32 cellular contexts compared by ENCODE assay signal in genomic region chr5:65630981-65631380, GRCh38.
"Had no signal": no experiment of that assay in that cellular context is flagged by ENCODE, and none has a peak within 500 bp of the region (broad histone marks: within the 10 kb centered on the region; RNA-seq: fewer than 3 reads in every experiment).

No MANE protein-coding gene starts in this region.

- H3K27me3 ChIP-seq: adrenal gland, body of pancreas, esophagus muscularis mucosa, foreskin keratinocyte, gastrocnemius medialis, heart left ventricle had no signal

- ATAC-seq: activated CD4-positive, alpha-beta T cell treated with anti-CD3 and anti-CD28 coated beads for 36 hours; activated CD8-positive, alpha-beta memory T cell treated with anti-CD3 and anti-CD28 coated beads, Interleukin-2, amount 10 ng/mL, durations not matched to agents 7 days and 5 days; activated CD8-positive, alpha-beta T cell treated with anti-CD3 and anti-CD28 coated beads, Interleukin-2, amount 10 ng/mL, durations not matched to agents 7 days and 5 days; activated naive CD8-positive, alpha-beta T cell treated with anti-CD3 and anti-CD28 coated beads, Interleukin-2, amount 50 U/mL, for 24 hours; body of pancreas; effector memory CD8-positive, alpha-beta T cell; foreskin keratinocyte; gastrocnemius medialis; heart left ventricle had no signal

- H3K9me3 Mint-ChIP-seq: activated CD4-positive, alpha-beta memory T cell treated with anti-CD3 and anti-CD28 coated beads for 36 hours; activated CD4-positive, alpha-beta T cell treated with anti-CD3 and anti-CD28 coated beads, Interleukin-2, amount 10 ng/mL, durations not matched to agents 24 days and 14 days; activated naive CD4-positive, alpha-beta T cell treated with anti-CD3 and anti-CD28 coated beads for 36 hours; activated naive CD4-positive, alpha-beta T cell treated with anti-CD3 and anti-CD28 coated beads, Interleukin-2, amount 50 U/mL, for 24 hours; activated naive CD8-positive, alpha-beta T cell treated with anti-CD3 and anti-CD28 coated beads for 36 hours; activated naive CD8-positive, alpha-beta T cell treated with anti-CD3 and anti-CD28 coated beads, Interleukin-2, amount 50 U/mL, for 24 hours; activated T-helper 1 cell treated with anti-CD3 and anti-CD28 coated beads, Interleukin-12 subunit alpha, Interleukin-12 subunit beta, Interleukin-2, Interleukin-4 antibody, amounts not matched to agents 30 ng/mL and 10 ng/mL and 1 ng/mL, durations not matched to agents 14 hours and 24 hours and 36 hours; activated T-helper 2 cell treated with anti-CD3 and anti-CD28 coated beads, Interferon-gamma antibody, Interleukin-2, Interleukin-4, amounts not matched to agents 10 μg/mL and 5 μg/mL and 100 μg/mL, durations not matched to agents 14 hours and 24 hours and 36 hours; effector memory CD8-positive, alpha-beta T cell had no signal

- H3K27ac ChIP-seq: adrenal gland, body of pancreas, esophagus muscularis mucosa, foreskin keratinocyte, gastrocnemius medialis, heart left ventricle had no signal

- H3K4me3 ChIP-seq: adrenal gland, body of pancreas, esophagus muscularis mucosa, gastrocnemius medialis, heart left ventricle had no signal

- H3K27me3 Mint-ChIP-seq: activated CD4-positive, alpha-beta memory T cell treated with anti-CD3 and anti-CD28 coated beads for 36 hours; activated CD4-positive, alpha-beta T cell treated with anti-CD3 and anti-CD28 coated beads for 36 hours; activated CD4-positive, alpha-beta T cell treated with anti-CD3 and anti-CD28 coated beads, Interleukin-2, amount 10 ng/mL, durations not matched to agents 24 days and 14 days; activated CD8-positive, alpha-beta memory T cell treated with anti-CD3 and anti-CD28 coated beads, Interleukin-2, amount 10 ng/mL, durations not matched to agents 7 days and 5 days; activated naive CD4-positive, alpha-beta T cell treated with anti-CD3 and anti-CD28 coated beads, Interleukin-2, amount 50 U/mL, for 24 hours; activated naive CD8-positive, alpha-beta T cell treated with anti-CD3 and anti-CD28 coated beads for 36 hours; activated naive CD8-positive, alpha-beta T cell treated with anti-CD3 and anti-CD28 coated beads, Interleukin-2, amount 50 U/mL, for 24 hours; effector memory CD8-positive, alpha-beta T cell had no signal

- H3K9me3 ChIP-seq: adrenal gland, body of pancreas, esophagus muscularis mucosa, gastrocnemius medialis, heart left ventricle had no signal

- H3K4me3 Mint-ChIP-seq: activated CD4-positive, alpha-beta memory T cell treated with anti-CD3 and anti-CD28 coated beads for 36 hours; activated CD4-positive, alpha-beta T cell treated with anti-CD3 and anti-CD28 coated beads for 36 hours; activated CD4-positive, alpha-beta T cell treated with anti-CD3 and anti-CD28 coated beads, Interleukin-2, amount 10 ng/mL, durations not matched to agents 24 days and 14 days; activated CD8-positive, alpha-beta memory T cell treated with anti-CD3 and anti-CD28 coated beads, Interleukin-2, amount 10 ng/mL, durations not matched to agents 7 days and 5 days; activated CD8-positive, alpha-beta T cell treated with anti-CD3 and anti-CD28 coated beads, Interleukin-2, amount 10 ng/mL, durations not matched to agents 7 days and 5 days; activated naive CD4-positive, alpha-beta T cell treated with anti-CD3 and anti-CD28 coated beads for 36 hours; activated naive CD4-positive, alpha-beta T cell treated with anti-CD3 and anti-CD28 coated beads, Interleukin-2, amount 50 U/mL, for 24 hours; activated naive CD8-positive, alpha-beta T cell treated with anti-CD3 and anti-CD28 coated beads for 36 hours; activated naive CD8-positive, alpha-beta T cell treated with anti-CD3 and anti-CD28 coated beads, Interleukin-2, amount 50 U/mL, for 24 hours; activated T-helper 1 cell treated with anti-CD3 and anti-CD28 coated beads, Interleukin-12 subunit alpha, Interleukin-12 subunit beta, Interleukin-2, Interleukin-4 antibody, amounts not matched to agents 30 ng/mL and 10 ng/mL and 1 ng/mL, durations not matched to agents 14 hours and 24 hours and 36 hours; effector memory CD8-positive, alpha-beta T cell had no signal

- H3K27ac Mint-ChIP-seq: activated CD4-positive, alpha-beta memory T cell treated with anti-CD3 and anti-CD28 coated beads for 36 hours; activated CD4-positive, alpha-beta T cell treated with anti-CD3 and anti-CD28 coated beads for 36 hours; activated CD4-positive, alpha-beta T cell treated with anti-CD3 and anti-CD28 coated beads, Interleukin-2, amount 10 ng/mL, durations not matched to agents 24 days and 14 days; activated CD8-positive, alpha-beta memory T cell treated with anti-CD3 and anti-CD28 coated beads, Interleukin-2, amount 10 ng/mL, durations not matched to agents 7 days and 5 days; activated CD8-positive, alpha-beta T cell treated with anti-CD3 and anti-CD28 coated beads, Interleukin-2, amount 10 ng/mL, durations not matched to agents 7 days and 5 days; activated naive CD4-positive, alpha-beta T cell treated with anti-CD3 and anti-CD28 coated beads for 36 hours; activated naive CD4-positive, alpha-beta T cell treated with anti-CD3 and anti-CD28 coated beads, Interleukin-2, amount 50 U/mL, for 24 hours; activated naive CD8-positive, alpha-beta T cell treated with anti-CD3 and anti-CD28 coated beads for 36 hours; activated naive CD8-positive, alpha-beta T cell treated with anti-CD3 and anti-CD28 coated beads, Interleukin-2, amount 50 U/mL, for 24 hours; activated T-helper 1 cell treated with anti-CD3 and anti-CD28 coated beads, Interleukin-12 subunit alpha, Interleukin-12 subunit beta, Interleukin-2, Interleukin-4 antibody, amounts not matched to agents 30 ng/mL and 10 ng/mL and 1 ng/mL, durations not matched to agents 14 hours and 24 hours and 36 hours; activated T-helper 2 cell treated with anti-CD3 and anti-CD28 coated beads, Interferon-gamma antibody, Interleukin-2, Interleukin-4, amounts not matched to agents 10 μg/mL and 5 μg/mL and 100 μg/mL, durations not matched to agents 14 hours and 24 hours and 36 hours; effector memory CD8-positive, alpha-beta T cell had no signal

- DNase-seq: activated CD4-positive, alpha-beta memory T cell treated with anti-CD3 and anti-CD28 coated beads for 36 hours; activated CD4-positive, alpha-beta T cell treated with anti-CD3 and anti-CD28 coated beads for 36 hours; activated CD4-positive, alpha-beta T cell treated with anti-CD3 and anti-CD28 coated beads, Interleukin-2, amount 10 ng/mL, durations not matched to agents 24 days and 14 days; activated CD4-positive, CD25-positive, alpha-beta regulatory T cell; activated CD4-positive, CD25-positive, alpha-beta regulatory T cell treated with anti-CD3 and anti-CD28 coated beads, Interleukin-2, amount 50 U/mL, for 72 hours; activated CD8-positive, alpha-beta memory T cell treated with anti-CD3 and anti-CD28 coated beads, Interleukin-2, amount 10 ng/mL, durations not matched to agents 7 days and 5 days; activated CD8-positive, alpha-beta memory T cell treated with anti-CD3 and anti-CD28 coated beads, Interleukin-2, amount 50 U/mL, for 4 hours; activated CD8-positive, alpha-beta T cell treated with anti-CD3 and anti-CD28 coated beads, Interleukin-2, amount 10 ng/mL, durations not matched to agents 7 days and 5 days; activated effector memory CD4-positive, alpha-beta T cell treated with anti-CD3 and anti-CD28 coated beads, Interleukin-2, amount 50 U/mL, for 16 hours; activated naive CD4-positive, alpha-beta T cell treated with anti-CD3 and anti-CD28 coated beads for 36 hours; activated naive CD8-positive, alpha-beta T cell treated with anti-CD3 and anti-CD28 coated beads for 36 hours; activated naive CD8-positive, alpha-beta T cell treated with anti-CD3 and anti-CD28 coated beads, Interleukin-2, amount 50 U/mL, for 24 hours; activated T-cell treated with anti-CD3 and anti-CD28 coated beads, Interleukin-2, amount 50 U/mL, for 1 hour; activated T-cell treated with anti-CD3 and anti-CD28 coated beads, Interleukin-2, amount 50 U/mL, for 48 hours; adrenal gland; amygdala; aorta; body of pancreas; caudate nucleus; cortex of kidney; dermis blood vessel endothelial cell; effector CD4-positive, alpha-beta T cell; effector memory CD8-positive, alpha-beta T cell; erythroblast; foreskin keratinocyte; gastrocnemius medialis; glutamatergic neuron; heart left ventricle had no signal
